In genomic region chr2:196979976-196980375, GRCh38 we compare ENCODE assay signal across 15 cellular contexts. TPM values are rescaled to one million over a fixed set of nuclear protein-coding genes. Genes with fewer than 3 reads are reported as not detected.
DNase-seq lines count a peak whose midpoint lies in the region; ATAC-seq and TF ChIP-seq lines count a peak whose summit lies in the region.
"Had no signal": no experiment of that assay in that cellular context is flagged by ENCODE, and none has a peak within 500 bp of the region (broad histone marks: within the 10 kb centered on the region; RNA-seq: fewer than 3 reads in every experiment).

No MANE protein-coding gene starts in this region.

- ATAC-seq in SK-N-SH treated with all-trans-retinoic acid at 6 μM for 48 hours = no peak
- ATAC-seq in HG03135 (IDR thresholded peaks at IDR 0.05; ENCODE audit: unreplicated experiment) = no peak
- ATAC-seq: GM12878, PC-3 had no signal

- peaks cover 9% of the 10 kb centered on the region for H3K9me3 Mint-ChIP-seq in glutamatergic neuron (ENCODE audit: unreplicated experiment)

- H3K27me3 Mint-ChIP-seq in glutamatergic neuron (ENCODE audit: unreplicated experiment) = peaks cover 12% of the 10 kb centered on the region

- H3K27ac Mint-ChIP-seq in glutamatergic neuron (ENCODE audit: unreplicated experiment) = peak overlapping the region; percentile 95

- H3K4me1 Mint-ChIP-seq in glutamatergic neuron (ENCODE audit: low read depth, unreplicated experiment) = peaks cover 24% of the 10 kb centered on the region

- peaks cover 6% of the 10 kb centered on the region for H3K36me3 Mint-ChIP-seq in glutamatergic neuron (ENCODE audit: unreplicated experiment)

- intact Hi-C loops in head of caudate nucleus (cut with DNase I) = loop anchor here (10.0 kb wide), 1 partner anchor 55 kb away; the partner anchor contains the start of gene PGAP1

- no peak for TF ChIP-seq CTCF in glutamatergic neuron (IDR thresholded peaks at IDR 0.05; ENCODE audit: partially characterized antibody, unreplicated experiment)

- DNase-seq in NCI-H1105 treated with DMSO at 0.1 percent for 48 hours (lab: John Stamatoyannopoulos, UW) = peak; percentile 34
- no peak for DNase-seq in NCI-H1105 (lab: John Stamatoyannopoulos, UW)
- DNase-seq in NCI-H1092 (lab: John Stamatoyannopoulos, UW) = peak; percentile 25
- DNase-seq in NCI-H524 treated with DMSO at 0.1 percent for 48 hours (lab: John Stamatoyannopoulos, UW) = peak; percentile 51
- DNase-seq in glutamatergic neuron = no peak
- DNase-seq in head of caudate nucleus = no peak
- DNase-seq: 8988T, DMS53, Karpas-422, NCI-H2029 treated with DMSO at 0.1 percent for 48 hours, PC-3, T-helper 9 cell had no signal

- no peak overlapping the region for H3K4me3 Mint-ChIP-seq in glutamatergic neuron (ENCODE audit: unreplicated experiment)

TF ChIP-seq in SK-N-SH treated with all-trans-retinoic acid at 6 μM for 48 hours, 23 proteins besides CTCF, POLR2A, EP300 and RAD21:
- TF ChIP-seq ZC3H10 (CRISPR knock-in tag; IDR thresholded peaks at IDR 0.05) = no peak

RNA-seq across cellular contexts. Expression of gene PGAP1, which starts 53.5 kb away (rescaled TPM):
- 175 TPM for total RNA-seq in glutamatergic neuron (ENCODE audit: unreplicated experiment)

Comparison
In these comparisons a context has a peak if more than half of its experiments do, and no peak if none do; other contexts are left out.
1. DNase-seq: peak in NCI-H1105 treated with DMSO at 0.1 percent for 48 hours (single experiment), NCI-H1092 (single experiment) and NCI-H524 treated with DMSO at 0.1 percent for 48 hours (single experiment); none in NCI-H1105 (single experiment), glutamatergic neuron (single experiment) and head of caudate nucleus (0 of 42).